In genomic region chr9:720239-720881, GRCh38 we compare ENCODE assay signal across 21 cellular contexts.
A peak's percentile ranks its signal among the peaks of the same experiment; 100 is the strongest.
DNase-seq lines count a peak whose midpoint lies in the region; ATAC-seq, FAIRE-seq and TF ChIP-seq lines count a peak whose summit lies in the region.
"Had no signal": no experiment of that assay in that cellular context is flagged by ENCODE, and none has a peak within 500 bp of the region (broad histone marks: within the 10 kb centered on the region; RNA-seq: fewer than 3 reads in every experiment).

No MANE protein-coding gene starts in this region.

- no peaks in the 10 kb centered on the region; the same call in 2 of the 3 replicates for H3K36me3 Mint-ChIP-seq in GM23338 (ENCODE audit: low read depth)
- H3K36me3 Mint-ChIP-seq in CD4-positive, alpha-beta T cell (ENCODE audit: low read depth): no peaks in the 10 kb centered on the region
- H3K36me3 Mint-ChIP-seq: activated naive CD4-positive, alpha-beta T cell treated with anti-CD3 and anti-CD28 coated beads, Interleukin-2, amount 50 U/mL, for 72 hours had no signal

- DNase-seq in GM23338 (ENCODE audit: low spot score) (peak; percentile 33), psoas muscle (no peak), AG08396 (ENCODE audit: low spot score) (no peak), kidney (no peak), putamen (ENCODE audit: low spot score) (no peak)
- DNase-seq in CD4-positive, alpha-beta T cell: no peak
- DNase-seq: activated T-cell treated with anti-CD3 and anti-CD28 coated beads, Interleukin-2, amount 50 U/mL, for 48 hours; Caco-2; hippocampal formation; KG1; NCI-H1048; NCI-H2081 treated with DMSO at 0.1 percent for 48 hours; NCI-H524 treated with DMSO at 0.1 percent for 48 hours; PC-9 had no signal

- intact Hi-C loops in psoas muscle (cut with DNase I): loop anchor here in 1 of 2 donors (2.0 kb wide), 1 partner anchor 14 kb away; no protein-coding TSS in a partner anchor
- intact Hi-C loops in CD4-positive, alpha-beta T cell (cut with DNase I, micrococcal nuclease): no loop called here
- intact Hi-C loops in kidney (cut with DNase I): no loop called here

- 0 out of 2 replicates have a peak overlapping the region, but pooled peaks have one; percentile 46 for H3K27ac Mint-ChIP-seq in GM23338
- no peak overlapping the region for H3K27ac Mint-ChIP-seq in CD4-positive, alpha-beta T cell
- H3K27ac Mint-ChIP-seq: activated naive CD4-positive, alpha-beta T cell treated with anti-CD3 and anti-CD28 coated beads, Interleukin-2, amount 50 U/mL, for 72 hours; nephron; T-helper 2 cell treated with Interferon-gamma antibody and Interleukin-4, amounts not matched to agents 5 μg/mL and 100 μg/mL, for 36 hours had no signal

- ATAC-seq in GM23338: peak; percentile 72
- ATAC-seq in gastroesophageal sphincter: no peak
- peak in 3 of 4 donors; percentile 67 to 75 (median 74) for ATAC-seq in psoas muscle
- ATAC-seq in CD4-positive, alpha-beta T cell (ENCODE audit: poor library complexity): no peak
- ATAC-seq: activated naive CD4-positive, alpha-beta T cell treated with anti-CD3 and anti-CD28 coated beads, Interleukin-2, amount 50 U/mL, for 72 hours had no signal

- POLR2A ChIA-PET in CD4-positive, alpha-beta T cell (lab: Charles Lee): no interaction called here

- H3K4me3 Mint-ChIP-seq in GM23338: no peak overlapping the region
- no peak overlapping the region for H3K4me3 Mint-ChIP-seq in CD4-positive, alpha-beta T cell
- H3K4me3 Mint-ChIP-seq: nephron; T-helper 2 cell treated with Interferon-gamma antibody and Interleukin-4, amounts not matched to agents 5 μg/mL and 100 μg/mL, for 36 hours had no signal

- H3K9me3 ChIP-seq in Loucy (ENCODE audit: insufficient read depth, low read depth, low read length): no peaks in the 10 kb centered on the region
- H3K9me3 ChIP-seq in gastroesophageal sphincter: no peaks in the 10 kb centered on the region
- H3K9me3 ChIP-seq in psoas muscle: no peaks in the 10 kb centered on the region
- no peaks in the 10 kb centered on the region for H3K9me3 ChIP-seq in CD4-positive, alpha-beta T cell (ENCODE audit: control insufficient read depth, low read length)
- H3K9me3 ChIP-seq in kidney (ENCODE audit: control insufficient read depth in 1 of 2, low read length in 2 of 2): no peaks in the 10 kb centered on the region
- H3K9me3 ChIP-seq: Caco-2, tibial nerve had no signal

- WGBS in gastroesophageal sphincter (ENCODE audit: low coverage in 1 of 2), 2 donors: 74 to 82% methylated on average over 4 to 5 of the region's 5 CpGs
- 51 to 66% (median 56%) methylated on average over 5 of the region's 5 CpGs for whole genome bisulfite sequencing in psoas muscle, 3 donors

- H3K4me2 ChIP-seq in GM23338: no peak overlapping the region
- peak overlapping the region; percentile 99 for H3K4me2 ChIP-seq in Loucy (ENCODE audit: low read depth, low read length, poor library complexity, severe bottlenecking)
- H3K4me2 ChIP-seq: PC-9 had no signal

- no peak for TF ChIP-seq EP300 in gastroesophageal sphincter (IDR thresholded peaks at IDR 0.05)

- H3K9me3 Mint-ChIP-seq in GM23338: no peaks in the 10 kb centered on the region
- no peaks in the 10 kb centered on the region for H3K9me3 Mint-ChIP-seq in CD4-positive, alpha-beta T cell
- H3K9me3 Mint-ChIP-seq: activated naive CD4-positive, alpha-beta T cell treated with anti-CD3 and anti-CD28 coated beads, Interleukin-2, amount 50 U/mL, for 72 hours; nephron; T-helper 2 cell treated with Interferon-gamma antibody and Interleukin-4, amounts not matched to agents 5 μg/mL and 100 μg/mL, for 36 hours had no signal

- TF ChIP-seq CTCF in GM23338 (conservative IDR thresholded peaks at IDR 0.05; ENCODE audit: low read depth in 2 of 2) (no peak), Loucy (conservative IDR thresholded peaks at IDR 0.05; ENCODE audit: low read length) (no peak), gastroesophageal sphincter (IDR thresholded peaks at IDR 0.05) (no peak), psoas muscle (IDR thresholded peaks at IDR 0.05) (no peak), kidney (IDR thresholded peaks at IDR 0.05; ENCODE audit: borderline replicate concordance, extremely low read depth, insufficient read depth) (no peak)
- TF ChIP-seq CTCF in CD4-positive, alpha-beta T cell (IDR thresholded peaks at IDR 0.05): no peak

- H3K36me3 ChIP-seq in GM23338 (ENCODE audit: insufficient read depth) (no peaks in the 10 kb centered on the region), Loucy (ENCODE audit: insufficient read depth, low read length) (no peaks in the 10 kb centered on the region; the same call in 1 of the 2 replicates), gastroesophageal sphincter (peaks cover 0 to 20% of the 10 kb centered on the region in 2 donors), psoas muscle (ENCODE audit: insufficient read depth in 1 of 2, low read depth in 1 of 2) (peaks cover 0 to 4% of the 10 kb centered on the region in 2 donors), kidney (ENCODE audit: control insufficient read depth in 1 of 2, insufficient read depth in 2 of 2, low read length in 2 of 2) (peaks cover 0 to 7% of the 10 kb centered on the region in 2 donors)
- H3K36me3 ChIP-seq: tibial nerve had no signal

- no peak for FAIRE-seq in kidney (lab: Jason Lieb, UNC)
- FAIRE-seq: colon had no signal

- 0 out of 2 replicates have a peak, but pooled peaks cover 6% of the 10 kb centered on the region for H4K20me1 ChIP-seq in GM23338 (replicated peaks; ENCODE audit: insufficient read depth)
- H4K20me1 ChIP-seq in Loucy (ENCODE audit: insufficient read depth, low read length, poor library complexity, severe bottlenecking): no peaks in the 10 kb centered on the region

- H3K79me2 ChIP-seq in GM23338 (replicated peaks; ENCODE audit: insufficient read depth) (0 out of 2 replicates have a peak, but pooled peaks cover 22% of the 10 kb centered on the region), Loucy (ENCODE audit: insufficient read depth, low read length) (peaks cover 94% of the 10 kb centered on the region)

- H3K9ac ChIP-seq in Loucy (ENCODE audit: low read depth, low read length, poor library complexity, severe bottlenecking): peak overlapping the region; percentile 35
- no peak overlapping the region for H3K9ac ChIP-seq in kidney (ENCODE audit: low read length in 2 of 2)

- peaks cover 24% of the 10 kb centered on the region for H3K4me1 Mint-ChIP-seq in GM23338
- H3K4me1 Mint-ChIP-seq in CD4-positive, alpha-beta T cell (ENCODE audit: low read depth): no peaks in the 10 kb centered on the region

- no peak overlapping the region for H2AFZ ChIP-seq in GM23338
- no peak overlapping the region for H2AFZ ChIP-seq in Loucy (ENCODE audit: low read length)
- H2AFZ ChIP-seq: PC-9 had no signal

- no peaks in the 10 kb centered on the region for H3K27me3 ChIP-seq in GM23338 (ENCODE audit: insufficient read depth)
- H3K27me3 ChIP-seq in Loucy (ENCODE audit: insufficient read depth, low read length, poor library complexity, severe bottlenecking): no peaks in the 10 kb centered on the region
- H3K27me3 ChIP-seq in gastroesophageal sphincter: no peaks in the 10 kb centered on the region
- no peaks in the 10 kb centered on the region for H3K27me3 ChIP-seq in psoas muscle (ENCODE audit: insufficient read depth in 3 of 3, low read length in 2 of 3)
- H3K27me3 ChIP-seq in CD4-positive, alpha-beta T cell (ENCODE audit: control insufficient read depth, insufficient read depth, low read length): no peaks in the 10 kb centered on the region
- H3K27me3 ChIP-seq: tibial nerve had no signal

- H3K27me3 Mint-ChIP-seq in GM23338 (ENCODE audit: insufficient read depth, low read depth, poor library complexity): peaks cover 7% of the 10 kb centered on the region
- no peaks in the 10 kb centered on the region for H3K27me3 Mint-ChIP-seq in CD4-positive, alpha-beta T cell

- H3K9me2 ChIP-seq in GM23338 (ENCODE audit: insufficient read depth): 0 out of 2 replicates have a peak, but pooled peaks cover 5% of the 10 kb centered on the region
- H3K9me2 ChIP-seq in Loucy (replicated peaks; ENCODE audit: low read depth, low read length): no peaks in the 10 kb centered on the region

- H3K4me1 ChIP-seq in GM23338 (ENCODE audit: insufficient read depth) (peaks cover 18% of the 10 kb centered on the region), Loucy (ENCODE audit: insufficient read depth, low read length, poor library complexity, severe bottlenecking) (peaks cover 63% of the 10 kb centered on the region), gastroesophageal sphincter (peaks cover 3 to 60% (median 12%) of the 10 kb centered on the region in 3 donors), psoas muscle (peaks cover 63% of the 10 kb centered on the region), kidney (ENCODE audit: control insufficient read depth in 1 of 2, insufficient read depth in 1 of 2, low read depth in 1 of 2, low read length in 2 of 2) (peaks cover 11 to 45% of the 10 kb centered on the region in 2 donors)
- H3K4me1 ChIP-seq: Caco-2 had no signal

- TF ChIP-seq POLR2A in gastroesophageal sphincter (IDR thresholded peaks at IDR 0.05): no peak

- H3K27ac ChIP-seq in GM23338 (ENCODE audit: low read depth) (0 out of 2 replicates have a peak overlapping the region, but pooled peaks have one; percentile 4), gastroesophageal sphincter (peak overlapping the region in 3 of 4 donors; percentile 26 to 44 (median 27)), psoas muscle (peak overlapping the region; percentile 50), kidney (ENCODE audit: low read depth in 2 of 2, low read length in 2 of 2) (no peak overlapping the region)
- no peak overlapping the region for H3K27ac ChIP-seq in CD4-positive, alpha-beta T cell (ENCODE audit: low read depth, low read length)
- H3K27ac ChIP-seq: PC-9, tibial nerve had no signal

- H3F3A ChIP-seq in GM23338 (replicated peaks; ENCODE audit: low read depth): no peaks in the 10 kb centered on the region
- H3F3A ChIP-seq in Loucy (ENCODE audit: low read depth): no peaks in the 10 kb centered on the region

- CTCF ChIA-PET in CD4-positive, alpha-beta T cell (lab: Charles Lee): no interaction called here

- H3K4me3 ChIP-seq in GM23338 (no peak overlapping the region), Loucy (ENCODE audit: low read length, poor library complexity, severe bottlenecking) (peak overlapping the region; percentile 22), gastroesophageal sphincter (no peak overlapping the region), psoas muscle (no peak overlapping the region), kidney (ENCODE audit: low read length in 2 of 2) (no peak overlapping the region)
- H3K4me3 ChIP-seq: PC-9, tibial nerve had no signal

Comparison
In these comparisons a context has a peak if more than half of its experiments do, and no peak if none do; other contexts are left out.
1. ATAC-seq: peak in GM23338 (single experiment) and psoas muscle (3 of 4); none in gastroesophageal sphincter (single experiment) and CD4-positive, alpha-beta T cell (single experiment).
2. H3K27ac ChIP-seq: peak in GM23338 (single experiment), gastroesophageal sphincter (3 of 4) and psoas muscle (single experiment); none in CD4-positive, alpha-beta T cell (single experiment) and kidney (0 of 2).